1 cellular context compared by ENCODE assay signal in genomic region chr3:72247645-72248388, GRCh38.
TF ChIP-seq lines count a peak whose summit lies in the region.

No MANE protein-coding gene starts in this region.

TF ChIP-seq in GM12878, 131 proteins besides CTCF, POLR2A, EP300 and RAD21 (continued from another document):
- TF ChIP-seq SREBF2 (IDR thresholded peaks at IDR 0.05; ENCODE audit: low read length) (no peak), SMARCA5 (IDR thresholded peaks at IDR 0.05) (no peak), ZNF217 (IDR thresholded peaks at IDR 0.05) (no peak), ZNF207 (IDR thresholded peaks at IDR 0.05; ENCODE audit: borderline replicate concordance) (no peak), TCF7 (IDR thresholded peaks at IDR 0.05; ENCODE audit: borderline replicate concordance) (no peak), RELA (IDR thresholded peaks at IDR 0.05; ENCODE audit: borderline replicate concordance, partially characterized antibody) (no peak)
